Comparison of ENCODE assay signal across 1 cellular context in the genomic region with DNA sequence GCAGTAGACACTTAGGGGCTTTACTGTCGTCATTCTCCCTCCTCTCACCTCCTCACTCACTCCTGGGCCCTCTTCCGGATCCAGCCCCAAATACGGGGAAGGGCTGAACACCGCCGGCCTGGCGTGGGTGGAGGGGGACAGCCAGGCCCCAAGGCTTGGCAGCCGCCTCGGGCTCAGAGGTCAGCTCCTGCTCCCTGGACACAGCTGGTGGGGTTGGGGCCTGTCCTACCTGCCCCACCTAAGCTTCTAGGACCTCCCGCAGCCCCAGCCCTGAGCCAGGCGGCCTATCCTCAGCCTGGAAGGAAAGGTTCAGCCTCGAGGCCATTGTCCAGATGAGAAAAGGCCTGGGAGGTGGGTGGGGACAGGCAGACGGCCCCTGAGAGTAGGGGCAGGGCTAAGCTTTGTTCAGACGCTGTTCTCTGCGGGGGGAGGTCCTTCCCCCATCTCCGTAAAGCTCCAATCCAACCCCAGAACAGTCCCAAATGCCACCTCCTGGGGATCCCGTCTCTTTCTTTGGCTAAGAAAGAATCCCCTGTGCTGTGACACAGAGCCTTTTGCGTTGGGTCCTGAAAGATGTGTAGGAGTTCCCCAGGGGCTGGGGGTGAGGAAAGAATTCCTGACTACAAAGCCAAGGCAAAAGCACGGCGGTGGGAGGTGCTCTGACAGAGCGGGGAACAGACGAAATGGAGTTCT.
TF ChIP-seq lines count a peak whose summit lies in the region.

No MANE protein-coding gene starts in this region.

TF ChIP-seq in WTC11, 78 proteins besides CTCF, POLR2A, EP300 and RAD21 (continued from another document):
- TF ChIP-seq, protein P1, sequence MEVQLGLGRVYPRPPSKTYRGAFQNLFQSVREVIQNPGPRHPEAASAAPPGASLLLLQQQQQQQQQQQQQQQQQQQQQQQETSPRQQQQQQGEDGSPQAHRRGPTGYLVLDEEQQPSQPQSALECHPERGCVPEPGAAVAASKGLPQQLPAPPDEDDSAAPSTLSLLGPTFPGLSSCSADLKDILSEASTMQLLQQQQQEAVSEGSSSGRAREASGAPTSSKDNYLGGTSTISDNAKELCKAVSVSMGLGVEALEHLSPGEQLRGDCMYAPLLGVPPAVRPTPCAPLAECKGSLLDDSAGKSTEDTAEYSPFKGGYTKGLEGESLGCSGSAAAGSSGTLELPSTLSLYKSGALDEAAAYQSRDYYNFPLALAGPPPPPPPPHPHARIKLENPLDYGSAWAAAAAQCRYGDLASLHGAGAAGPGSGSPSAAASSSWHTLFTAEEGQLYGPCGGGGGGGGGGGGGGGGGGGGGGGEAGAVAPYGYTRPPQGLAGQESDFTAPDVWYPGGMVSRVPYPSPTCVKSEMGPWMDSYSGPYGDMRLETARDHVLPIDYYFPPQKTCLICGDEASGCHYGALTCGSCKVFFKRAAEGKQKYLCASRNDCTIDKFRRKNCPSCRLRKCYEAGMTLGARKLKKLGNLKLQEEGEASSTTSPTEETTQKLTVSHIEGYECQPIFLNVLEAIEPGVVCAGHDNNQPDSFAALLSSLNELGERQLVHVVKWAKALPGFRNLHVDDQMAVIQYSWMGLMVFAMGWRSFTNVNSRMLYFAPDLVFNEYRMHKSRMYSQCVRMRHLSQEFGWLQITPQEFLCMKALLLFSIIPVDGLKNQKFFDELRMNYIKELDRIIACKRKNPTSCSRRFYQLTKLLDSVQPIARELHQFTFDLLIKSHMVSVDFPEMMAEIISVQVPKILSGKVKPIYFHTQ (CRISPR knock-in tag; IDR thresholded peaks at IDR 0.05): no peak
- TF ChIP-seq IRF2 (CRISPR knock-in tag; IDR thresholded peaks at IDR 0.05; ENCODE audit: borderline replicate concordance, low read depth): no peak
